Comparison of ENCODE assay signal across 19 cellular contexts in genomic region chr15:97940993-97941392, GRCh38. TPM values are rescaled to one million over a fixed set of nuclear protein-coding genes. Genes with fewer than 3 reads are reported as not detected.
DNase-seq lines count a peak whose midpoint lies in the region; ATAC-seq, FAIRE-seq and TF ChIP-seq lines count a peak whose summit lies in the region.
"Had no signal": no experiment of that assay in that cellular context is flagged by ENCODE, and none has a peak within 500 bp of the region (broad histone marks: within the 10 kb centered on the region; RNA-seq: fewer than 3 reads in every experiment).

No MANE protein-coding gene starts in this region.

- H3K27ac ChIP-seq in HepG2 (ENCODE audit: extremely low read length, insufficient read depth, low read length), result no peak overlapping the region
- H3K27ac ChIP-seq in right lobe of liver, result no peak overlapping the region
- peak overlapping the region; percentile 34 to 70 (median 64) for H3K27ac ChIP-seq in body of pancreas
- H3K27ac ChIP-seq in foreskin keratinocyte, result no peak overlapping the region
- H3K27ac ChIP-seq: 22Rv1; A549; BLaER1 treated with 17β-estradiol and CSF1 and Interleukin-3, amounts not matched to agents 10 nM and 100 nM; C4-2B had no signal

- TF ChIP-seq POLR2A in HepG2 (IDR thresholded peaks at IDR 0.05; ENCODE audit: insufficient read depth in 1 of 2, low read depth in 2 of 2, low read length in 2 of 2), result no peak
- no peak for TF ChIP-seq POLR2A in right lobe of liver (IDR thresholded peaks at IDR 0.05)
- TF ChIP-seq POLR2A in body of pancreas (IDR thresholded peaks at IDR 0.05), result no peak

- H3K4me2 ChIP-seq in HepG2 (ENCODE audit: low read depth, low read length), result no peak overlapping the region; the same call in 1 of the 2 replicates
- H3K4me2 ChIP-seq: A549; BLaER1 treated with 17β-estradiol and CSF1 and Interleukin-3, amounts not matched to agents 10 nM and 100 nM had no signal

- TF ChIP-seq CTCF in HepG2 (CRISPR knock-in tag; IDR thresholded peaks at IDR 0.05) (no peak), right lobe of liver (IDR thresholded peaks at IDR 0.05) (no peak), body of pancreas (IDR thresholded peaks at IDR 0.05) (no peak), foreskin keratinocyte (conservative IDR thresholded peaks at IDR 0.05) (no peak)

- H3K4me1 ChIP-seq in HepG2 (ENCODE audit: insufficient read depth, low read length) (peaks cover 10% of the 10 kb centered on the region), right lobe of liver (no peaks in the 10 kb centered on the region), body of pancreas (peaks cover 14% of the 10 kb centered on the region), foreskin keratinocyte (no peaks in the 10 kb centered on the region)
- H3K4me1 ChIP-seq: A549, Caco-2 had no signal

- H3K4me3 ChIP-seq in HepG2 (replicated peaks in 1 of 3; ENCODE audit: insufficient read depth in 1 of 3, low read depth in 2 of 3, low read length in 3 of 3) (no peak overlapping the region), right lobe of liver (no peak overlapping the region), body of pancreas (no peak overlapping the region)
- H3K4me3 ChIP-seq: A549; BLaER1 treated with 17β-estradiol and CSF1 and Interleukin-3, amounts not matched to agents 10 nM and 100 nM had no signal

- H4K20me1 ChIP-seq in HepG2 (ENCODE audit: insufficient read depth, low read length), result no peaks in the 10 kb centered on the region
- H4K20me1 ChIP-seq: BLaER1 treated with 17β-estradiol and CSF1 and Interleukin-3, amounts not matched to agents 10 nM and 100 nM had no signal

- no peak overlapping the region for H3K9ac ChIP-seq in HepG2 (ENCODE audit: insufficient read depth, low read depth, low read length)
- H3K9ac ChIP-seq: BLaER1 treated with 17β-estradiol and CSF1 and Interleukin-3, amounts not matched to agents 10 nM and 100 nM had no signal

- no peaks in the 10 kb centered on the region for H3K79me2 ChIP-seq in HepG2 (ENCODE audit: insufficient read depth, low read length)

- DNase-seq in HepG2 (ENCODE audit: low spot score), result no peak
- DNase-seq in right lobe of liver, result no peak
- no peak for DNase-seq in body of pancreas
- no peak for DNase-seq in activated naive CD4-positive, alpha-beta T cell (lab: John Stamatoyannopoulos, UW)
- no peak for DNase-seq in foreskin keratinocyte
- DNase-seq: AML-193; Caco-2; Calu3; CD4-positive, alpha-beta T cell; CD8-positive, alpha-beta T cell; DMS79 treated with DMSO at 0.1 percent for 48 hours; GF-D8 had no signal

- H2AFZ ChIP-seq in HepG2 (ENCODE audit: low read length), result no peak overlapping the region

- peak; percentile 53; the same call in 2 of the 3 replicates for ATAC-seq in HepG2
- no peak for ATAC-seq in right lobe of liver
- ATAC-seq in body of pancreas, result peak; percentile 56
- ATAC-seq in foreskin keratinocyte, result no peak
- ATAC-seq: A549; CD8-positive, alpha-beta T cell had no signal

- intact Hi-C loops in HepG2 (cut with micrococcal nuclease; ENCODE audit: unreplicated experiment) (no loop called here), right lobe of liver (cut with DNase I) (no loop called here), body of pancreas (cut with DNase I) (no loop called here)

- TF ChIP-seq RAD21 in HepG2 (CRISPR knock-in tag; IDR thresholded peaks at IDR 0.05), result no peak

- TF ChIP-seq EP300 in HepG2 (IDR thresholded peaks at IDR 0.05; ENCODE audit: low read depth in 2 of 2, low read length in 2 of 2) (no peak), HepG2 (CRISPR knock-in tag; IDR thresholded peaks at IDR 0.05; ENCODE audit: borderline replicate concordance) (no peak)

- H3K36me3 ChIP-seq in HepG2 (replicated peaks in 1 of 2; ENCODE audit: control insufficient read depth in 1 of 2, insufficient read depth in 2 of 2, low read length in 2 of 2) (no peaks in the 10 kb centered on the region), right lobe of liver (no peaks in the 10 kb centered on the region), body of pancreas (replicated peaks in 1 of 2; ENCODE audit: insufficient read depth in 1 of 2, low read depth in 2 of 2) (no peaks in the 10 kb centered on the region)
- H3K36me3 ChIP-seq: BLaER1 treated with 17β-estradiol and CSF1 and Interleukin-3, amounts not matched to agents 10 nM and 100 nM had no signal

- no peak for FAIRE-seq in HepG2 (lab: Jason Lieb, UNC)
- FAIRE-seq: A549, D721Med, G401.6, GM12891 had no signal

- POLR2A ChIA-PET in HepG2 (lab: Yijun Ruan, JAX), result no interaction called here

- 2% methylated on average over 4 of the region's 4 CpGs for WGBS in HepG2 (ENCODE audit: low lambda C conversion rate)
- 87% methylated on average over 4 of the region's 4 CpGs for WGBS in right lobe of liver (ENCODE audit: insufficient coverage, low coverage, low lambda C conversion rate, missing lambda C conversion rate)
- 26 to 33% methylated on average over 4 of the region's 4 CpGs for WGBS in body of pancreas, 2 donors

- in situ Hi-C loops in HepG2 (cut with HindIII; ENCODE audit: extremely low pct_ligation_motif_present, low pct_unique_long_range_greater_than_20kb), result no loop called here

- CTCF ChIA-PET in HepG2 (lab: Yijun Ruan, JAX; ENCODE audit: low intra/inter-chr PET ratio, low total read pairs), result no interaction called here

- BruUV-seq in HepG2 (replicated peaks; lab: Mats Ljungman, UMichigan), result no TSS peak

- H3K27me3 ChIP-seq in HepG2 (ENCODE audit: control insufficient read depth in 1 of 2, insufficient read depth in 2 of 2, low read length in 2 of 2) (no peaks in the 10 kb centered on the region; a peak in 2 of 5 replicates), right lobe of liver (no peaks in the 10 kb centered on the region), body of pancreas (no peaks in the 10 kb centered on the region), foreskin keratinocyte (no peaks in the 10 kb centered on the region)
- H3K27me3 ChIP-seq: BLaER1 treated with 17β-estradiol and CSF1 and Interleukin-3, amounts not matched to agents 10 nM and 100 nM had no signal

- H3K9me3 ChIP-seq in HepG2 (ENCODE audit: low read length) (no peaks in the 10 kb centered on the region), right lobe of liver (no peaks in the 10 kb centered on the region), body of pancreas (no peaks in the 10 kb centered on the region)
- H3K9me3 ChIP-seq: A549, Caco-2 had no signal

TF ChIP-seq in HepG2, 621 proteins besides CTCF, POLR2A, EP300 and RAD21 (continues in another document):
- TF ChIP-seq HNF4A (CRISPR knock-in tag; IDR thresholded peaks at IDR 0.05) (peak; percentile 39), NR2F6 (IDR thresholded peaks at IDR 0.05) (0 out of 2 replicates have a peak, but pooled peaks have one; percentile 27), NR2F6 (CRISPR knock-in tag; IDR thresholded peaks at IDR 0.05) (no peak), CEBPB (IDR thresholded peaks at IDR 0.05; ENCODE audit: borderline replicate concordance, low read depth, low read length) (0 out of 2 replicates have a peak, but pooled peaks have one; percentile 48), EZH2 (conservative IDR thresholded peaks at IDR 0.05; ENCODE audit: low read depth, low read length) (no peak)

RNA-seq across cellular contexts. Expression of gene ARRDC4, which starts 19.5 kb away (rescaled TPM):
- total RNA-seq in HepG2 (2016; rRNA removed; fragmentation: Illumina TruSeq; extraction: Trizol), result 1.5 and 2.5 TPM in 2 replicates
- total RNA-seq in HepG2 (2016; cell fraction: cytosol; rRNA removed; fragmentation: Illumina TruSeq; extraction: Trizol; ENCODE audit: low read depth), result 0.18 and 0.30 TPM in 2 replicates
- total RNA-seq in HepG2 (2016; cell fraction: insoluble cytoplasmic fraction; rRNA removed; fragmentation: Illumina TruSeq; extraction: Trizol), result 1.7 and 2.0 TPM in 2 replicates
- total RNA-seq in HepG2 (2016; cell fraction: membrane; rRNA removed; fragmentation: Illumina TruSeq; extraction: Trizol), result 1.1 and 1.2 TPM in 2 replicates
- total RNA-seq in HepG2 (2016; cell fraction: nucleus; rRNA removed; fragmentation: Illumina TruSeq; extraction: Trizol), result 1.5 TPM in 2 replicates
- polyA plus RNA-seq in HepG2 (2011; rRNA removed), result 2.5 and 3.8 TPM in 2 replicates
- polyA plus RNA-seq in HepG2 (2011; cell fraction: cytosol; rRNA removed), result 1.4 and 3.1 TPM in 2 replicates
- polyA plus RNA-seq in HepG2 (2011; cell fraction: nucleus; rRNA removed), result 1.7 and 3.4 TPM in 2 replicates
- 4.3 and 5.4 TPM in 2 replicates for polyA plus RNA-seq in HepG2 (2012)
- polyA plus RNA-seq in HepG2 (2016; cell fraction: cytosol; fragmentation: Illumina TruSeq; extraction: Trizol; ENCODE audit: low read depth), result 0.14 and 0.15 TPM in 2 replicates
- polyA plus RNA-seq in HepG2 (2016; cell fraction: insoluble cytoplasmic fraction; fragmentation: Illumina TruSeq; extraction: Trizol; ENCODE audit: low read depth), result 2.0 and 2.1 TPM in 2 replicates
- polyA plus RNA-seq in HepG2 (2016; cell fraction: membrane; fragmentation: Illumina TruSeq; extraction: Trizol; ENCODE audit: low read depth), result 0.53 and 0.56 TPM in 2 replicates
- 1.4 and 1.8 TPM in 2 replicates for polyA plus RNA-seq in HepG2 (2016; cell fraction: nucleus; fragmentation: Illumina TruSeq; extraction: Trizol; ENCODE audit: insufficient read depth, low read depth)
- polyA minus RNA-seq in HepG2 (2011; rRNA and poly(A)+ RNA removed; ENCODE audit: low replicate concordance), result 2.0 TPM in 1 of 2 replicates, not detected in the other
- 1.6 and 2.5 TPM in 2 replicates for polyA minus RNA-seq in HepG2 (2011; cell fraction: cytosol; rRNA and poly(A)+ RNA removed)
- 1.8 and 4.0 TPM in 2 replicates for polyA minus RNA-seq in HepG2 (2011; cell fraction: nucleus; rRNA and poly(A)+ RNA removed)
- total RNA-seq in right lobe of liver, result 10 to 100 TPM in 3 of 6 experiments, 1 to 10 TPM in 3; 5.0 to 17.4 (median 12.7) TPM
- total RNA-seq in body of pancreas, result 10 to 100 TPM; 29.6 to 31.0 TPM
- total RNA-seq in foreskin keratinocyte, result 9.0 and 14.0 TPM in 2 replicates
- 3.8 and 4.9 TPM in 2 replicates for polyA plus RNA-seq in foreskin keratinocyte

Comparison
In these comparisons a context has a peak if more than half of its experiments do, and no peak if none do; other contexts are left out.
1. ATAC-seq: peak in HepG2 (single experiment) and body of pancreas (single experiment); none in right lobe of liver (0 of 4) and foreskin keratinocyte (single experiment).
2. H3K27ac ChIP-seq: peak in body of pancreas (4 of 4); none in HepG2 (single experiment), right lobe of liver (0 of 3) and foreskin keratinocyte (single experiment).